Comparison of ENCODE assay signal across 22 cellular contexts in genomic region chr4:184932343-184932742, GRCh38.
DNase-seq lines count a peak whose midpoint lies in the region; ATAC-seq and TF ChIP-seq lines count a peak whose summit lies in the region.
"Had no signal": no experiment of that assay in that cellular context is flagged by ENCODE, and none has a peak within 500 bp of the region (broad histone marks: within the 10 kb centered on the region; RNA-seq: fewer than 3 reads in every experiment).

No MANE protein-coding gene starts in this region.

- H3K27me3 Mint-ChIP-seq in stimulated activated naive B cell treated with anti-CD40 and anti-IgM and Interleukin-4, amounts not matched to agents 10 μg/mL and 1 μg/mL and 100 μg/mL, for 72 hours: peaks cover 0 to 12% of the 10 kb centered on the region in 2 donors

- no peaks in the 10 kb centered on the region for H3K36me3 Mint-ChIP-seq in stimulated activated naive B cell treated with anti-CD40 and anti-IgM and Interleukin-4, amounts not matched to agents 10 μg/mL and 1 μg/mL and 100 μg/mL, for 72 hours

- no peaks in the 10 kb centered on the region for H3K4me1 Mint-ChIP-seq in stimulated activated naive B cell treated with anti-CD40 and anti-IgM and Interleukin-4, amounts not matched to agents 10 μg/mL and 1 μg/mL and 100 μg/mL, for 72 hours
- H3K4me1 Mint-ChIP-seq: B cell had no signal

- CTCF ChIA-PET in HEK293T (lab: Yijun Ruan, JAX): no interaction called here

- peak overlapping the region; percentile 16 for H3K27ac Mint-ChIP-seq in stimulated activated naive B cell treated with anti-CD40 and anti-IgM and Interleukin-4, amounts not matched to agents 10 μg/mL and 1 μg/mL and 100 μg/mL, for 72 hours
- H3K27ac Mint-ChIP-seq: activated naive CD4-positive, alpha-beta T cell treated with anti-CD3 and anti-CD28 coated beads, Interleukin-2, amount 50 U/mL, for 72 hours; B cell had no signal

- peaks cover 5 to 8% of the 10 kb centered on the region in 2 donors for H3K9me3 Mint-ChIP-seq in stimulated activated naive B cell treated with anti-CD40 and anti-IgM and Interleukin-4, amounts not matched to agents 10 μg/mL and 1 μg/mL and 100 μg/mL, for 72 hours

- intact Hi-C loops in left ventricle myocardium superior (cut with micrococcal nuclease): no loop called here

- peak; percentile 19 to 62 for DNase-seq in NCI-H524 (lab: John Stamatoyannopoulos, UW)
- no peak for DNase-seq in NCI-H524 treated with DMSO at 0.1 percent for 48 hours (lab: John Stamatoyannopoulos, UW)
- DNase-seq in NCI-H526 treated with DMSO at 0.1 percent for 48 hours (lab: John Stamatoyannopoulos, UW): peak; percentile 1
- DNase-seq in left ventricle myocardium superior: peak; percentile 43
- no peak for DNase-seq in stimulated activated naive B cell treated with anti-CD40 and anti-IgM and Interleukin-4, amounts not matched to agents 10 μg/mL and 1 μg/mL and 100 μg/mL, for 72 hours
- DNase-seq in HCEC 1CT: no peak
- DNase-seq in HEK293T (ENCODE audit: extremely low spot score): no peak
- DNase-seq: activated CD4-positive, alpha-beta T cell treated with anti-CD3 and anti-CD28 coated beads for 4 hours; cerebellar nuclear complex; COR-L47; effector CD4-positive, alpha-beta T cell; left lung; NCI-H1105; NK-92 treated with Interleukin-12 subunit alpha and Interleukin-12 subunit beta, amount 100 ng/mL, for 24 hours; SW 1271; upper lobe of right lung had no signal

- ATAC-seq in left ventricle myocardium superior: peak; percentile 76
- ATAC-seq in stimulated activated naive B cell treated with anti-CD40 and anti-IgM and Interleukin-4, amounts not matched to agents 10 μg/mL and 1 μg/mL and 100 μg/mL, for 72 hours (replicated peaks): no peak
- ATAC-seq in HG02763 (IDR thresholded peaks at IDR 0.05; ENCODE audit: unreplicated experiment): no peak
- ATAC-seq: activated naive CD4-positive, alpha-beta T cell treated with anti-CD3 and anti-CD28 coated beads, Interleukin-2, amount 50 U/mL, for 72 hours; esophagus mucosa; gastroesophageal sphincter; HepG2; left lung; upper lobe of right lung had no signal

- POLR2A ChIA-PET in HEK293T (lab: Yijun Ruan, JAX): no interaction called here

- H3K4me3 Mint-ChIP-seq in stimulated activated naive B cell treated with anti-CD40 and anti-IgM and Interleukin-4, amounts not matched to agents 10 μg/mL and 1 μg/mL and 100 μg/mL, for 72 hours: no peak overlapping the region
- H3K4me3 Mint-ChIP-seq: B cell had no signal

TF ChIP-seq in HEK293T, 16 proteins besides CTCF, POLR2A, EP300 and RAD21:
- TF ChIP-seq HDGF (IDR thresholded peaks at IDR 0.05; ENCODE audit: borderline replicate concordance) (no peak), CTBP1 (IDR thresholded peaks at IDR 0.05; ENCODE audit: borderline replicate concordance) (no peak), ZNF384 (IDR thresholded peaks at IDR 0.05) (no peak), BHLHE40 (IDR thresholded peaks at IDR 0.05; ENCODE audit: borderline replicate concordance) (no peak), ELF4 (IDR thresholded peaks at IDR 0.05) (no peak), SUZ12 (IDR thresholded peaks at IDR 0.05) (no peak)

Comparison
In these comparisons a context has a peak if more than half of its experiments do, and no peak if none do; other contexts are left out.
1. DNase-seq: peak in NCI-H524 (2 of 2), NCI-H526 treated with DMSO at 0.1 percent for 48 hours (single experiment) and left ventricle myocardium superior (single experiment); none in NCI-H524 treated with DMSO at 0.1 percent for 48 hours (single experiment), stimulated activated naive B cell treated with anti-CD40 and anti-IgM and Interleukin-4, amounts not matched to agents 10 μg/mL and 1 μg/mL and 100 μg/mL, for 72 hours (single experiment), HCEC 1CT (single experiment) and HEK293T (single experiment).